Comparison of ENCODE assay signal across 8 cellular contexts in genomic region chr5:95646569-95647330, GRCh38. TPM values are rescaled to one million over a fixed set of nuclear protein-coding genes. Genes with fewer than 3 reads are reported as not detected.
DNase-seq lines count a peak whose midpoint lies in the region; FAIRE-seq lines count a peak whose summit lies in the region.

Gene RFESD, plus strand, starts transcription at chr5:95646777. Its CDS starts 5,495 bp downstream, at chr5:95652272.

- H4K91ac ChIP-seq in neuronal stem cell (ENCODE audit: low read depth, low read length, poor library complexity): no peak within 1 kb of the TSS

- intact Hi-C loops in activated naive CD4-positive, alpha-beta T cell treated with anti-CD3 and anti-CD28 coated beads for 36 hours (cut with micrococcal nuclease): loop anchor here (1.0 to 10.0 kb wide), 16 partner anchors 14 to 1536 kb away; partner anchors contain the start of genes ARSK, CAST, ELL2 and ERAP1

- FAIRE-seq in frontal cortex (lab: Jason Lieb, UNC): peak; percentile 17

- H3K27ac ChIP-seq in SJSA1: peak within 1 kb of the TSS; percentile 82
- H3K27ac ChIP-seq in neuronal stem cell (replicated peaks; ENCODE audit: low read length): no peak within 1 kb of the TSS
- H3K27ac ChIP-seq in subcutaneous abdominal adipose tissue (ENCODE audit: low read depth, low read length): peak within 1 kb of the TSS; percentile 94

- H3K27ac Mint-ChIP-seq in activated naive CD4-positive, alpha-beta T cell treated with anti-CD3 and anti-CD28 coated beads for 36 hours: peak within 1 kb of the TSS; percentile 83

- no peak within 1 kb of the TSS for H3K23ac ChIP-seq in neuronal stem cell (ENCODE audit: low read depth, low read length, poor library complexity)

- H3K36me3 Mint-ChIP-seq in activated naive CD4-positive, alpha-beta T cell treated with anti-CD3 and anti-CD28 coated beads for 36 hours (ENCODE audit: low read depth): peaks cover 1% of the 10 kb centered on the region

- H3K4me2 ChIP-seq in neuronal stem cell (ENCODE audit: insufficient read depth, low read length, poor library complexity, severe bottlenecking): peak within 1 kb of the TSS; percentile 67

- H3K9me3 Mint-ChIP-seq in activated naive CD4-positive, alpha-beta T cell treated with anti-CD3 and anti-CD28 coated beads for 36 hours: no peaks in the 10 kb centered on the region

- WGBS in neuronal stem cell (ENCODE audit: extremely low coverage in 2 of 2, insufficient read length in 2 of 2, insufficient replicate concordance in 1 of 2), 2 donors: no CpG with 5 or more reads among the region's 57 CpGs

- no peak within 1 kb of the TSS for H2BK15ac ChIP-seq in neuronal stem cell (ENCODE audit: low read length)

- no peaks in the 10 kb centered on the region for H3K79me1 ChIP-seq in neuronal stem cell (ENCODE audit: low read depth, low read length)

- no peak within 1 kb of the TSS for H3K4ac ChIP-seq in neuronal stem cell (ENCODE audit: low read length)

- H2AK5ac ChIP-seq in neuronal stem cell (ENCODE audit: low read depth, low read length): no peak within 1 kb of the TSS

- no peak within 1 kb of the TSS for H2BK5ac ChIP-seq in neuronal stem cell (ENCODE audit: low read length)

- H2BK12ac ChIP-seq in neuronal stem cell (ENCODE audit: low read length): no peak within 1 kb of the TSS

- no peak within 1 kb of the TSS for H3K14ac ChIP-seq in neuronal stem cell (ENCODE audit: low read length)

- peak within 1 kb of the TSS; percentile 39 for H3K9ac ChIP-seq in neuronal stem cell (ENCODE audit: low read depth, low read length, poor library complexity)
- peak within 1 kb of the TSS; percentile 59 to 89 (median 79) for H3K9ac ChIP-seq in subcutaneous abdominal adipose tissue (ENCODE audit: low read length in 5 of 5)

- peak within 1 kb of the TSS; percentile 81 for H3K18ac ChIP-seq in neuronal stem cell (ENCODE audit: low read length)

- peaks cover 12% of the 10 kb centered on the region for H3K4me1 ChIP-seq in HAP-1
- H3K4me1 ChIP-seq in SJSA1 (replicated peaks): peaks cover 18% of the 10 kb centered on the region
- H3K4me1 ChIP-seq in neuronal stem cell (ENCODE audit: control insufficient read depth in 2 of 2, insufficient read depth in 1 of 2, low read depth in 1 of 2, low read length in 2 of 2): peaks cover 0 to 3% of the 10 kb centered on the region in 2 donors
- H3K4me1 ChIP-seq in subcutaneous abdominal adipose tissue (ENCODE audit: control insufficient read depth in 5 of 5, insufficient read depth in 5 of 5, low read length in 5 of 5): peaks cover 0 to 12% (median 10%) of the 10 kb centered on the region in 5 donors

- no peak within 1 kb of the TSS for H2BK120ac ChIP-seq in neuronal stem cell (ENCODE audit: low read depth, low read length)

- in situ Hi-C loops in HAP-1 (cut with MboI; ENCODE audit: low sequenced_read_pairs): no loop called here

- CTCF ChIA-PET in activated naive CD4-positive, alpha-beta T cell treated with anti-CD3 and anti-CD28 coated beads for 36 hours (lab: Charles Lee): interaction anchor here (0.6 to 7.3 kb wide), 19 partner anchors 9 to 955 kb away, joined by 3 to 63 read pairs (median 4); partner anchors contain the start of gene GPR150

- H3K4me1 Mint-ChIP-seq in activated naive CD4-positive, alpha-beta T cell treated with anti-CD3 and anti-CD28 coated beads for 36 hours (ENCODE audit: low read depth): peaks cover 34% of the 10 kb centered on the region

- H3K4me3 Mint-ChIP-seq in activated naive CD4-positive, alpha-beta T cell treated with anti-CD3 and anti-CD28 coated beads for 36 hours: peak within 1 kb of the TSS; percentile 82

- DNase-seq in GF-D8 (lab: John Stamatoyannopoulos, UW) (peak; percentile 87), HAP-1 (ENCODE audit: low spot score in 2 of 2) (peak; percentile 94 to 98), MG63 (peak; percentile 100), SJSA1 (ENCODE audit: low read depth in 1 of 2, low spot score in 2 of 2) (peak; percentile 93 to 99), frontal cortex (ENCODE audit: low spot score in 2 of 2) (peak; percentile 83 to 89), neuronal stem cell (ENCODE audit: low spot score) (peak; percentile 86)
- DNase-seq in activated naive CD4-positive, alpha-beta T cell treated with anti-CD3 and anti-CD28 coated beads for 36 hours: peak; percentile 96

- H3K27me3 ChIP-seq in HAP-1 (ENCODE audit: low read depth): no peaks in the 10 kb centered on the region
- no peaks in the 10 kb centered on the region for H3K27me3 ChIP-seq in MG63
- H3K27me3 ChIP-seq in SJSA1 (replicated peaks): no peaks in the 10 kb centered on the region
- H3K27me3 ChIP-seq in neuronal stem cell (ENCODE audit: control insufficient read depth in 3 of 3, insufficient read depth in 3 of 3, low read depth in 1 of 3, low read length in 3 of 3): peaks cover 0 to 8% (median 0%) of the 10 kb centered on the region in 3 experiments
- no peaks in the 10 kb centered on the region for H3K27me3 ChIP-seq in subcutaneous abdominal adipose tissue (ENCODE audit: control insufficient read depth in 5 of 5, insufficient read depth in 4 of 5, low read length in 5 of 5)

- H2AFZ ChIP-seq in neuronal stem cell (ENCODE audit: low read length): peak within 1 kb of the TSS; percentile 80

- no peak within 1 kb of the TSS for H4K8ac ChIP-seq in neuronal stem cell (ENCODE audit: low read depth, low read length)

- no peaks in the 10 kb centered on the region for H3K36me3 ChIP-seq in HAP-1 (replicated peaks)
- no peaks in the 10 kb centered on the region for H3K36me3 ChIP-seq in MG63
- H3K36me3 ChIP-seq in SJSA1: no peaks in the 10 kb centered on the region
- H3K36me3 ChIP-seq in neuronal stem cell (replicated peaks in 1 of 2; ENCODE audit: control insufficient read depth in 2 of 2, insufficient read depth in 2 of 2, low read length in 2 of 2): no peaks in the 10 kb centered on the region
- no peaks in the 10 kb centered on the region for H3K36me3 ChIP-seq in subcutaneous abdominal adipose tissue (ENCODE audit: control insufficient read depth in 5 of 5, insufficient read depth in 5 of 5, low read length in 5 of 5)

- peak within 1 kb of the TSS; percentile 39 for H3K4me3 ChIP-seq in HAP-1
- H3K4me3 ChIP-seq in MG63: peak within 1 kb of the TSS; percentile 57
- peak within 1 kb of the TSS; percentile 42 for H3K4me3 ChIP-seq in SJSA1
- peak within 1 kb of the TSS; percentile 45 to 81 for H3K4me3 ChIP-seq in neuronal stem cell (ENCODE audit: low read length in 2 of 2)
- peak within 1 kb of the TSS; percentile 72 to 89 (median 77) for H3K4me3 ChIP-seq in subcutaneous abdominal adipose tissue (ENCODE audit: low read depth in 1 of 5, low read length in 5 of 5)

- H3K9me3 ChIP-seq in HAP-1: no peaks in the 10 kb centered on the region
- H3K9me3 ChIP-seq in MG63: no peaks in the 10 kb centered on the region
- H3K9me3 ChIP-seq in SJSA1 (replicated peaks): no peaks in the 10 kb centered on the region
- peaks cover 0 to 4% of the 10 kb centered on the region in 2 donors for H3K9me3 ChIP-seq in neuronal stem cell (replicated peaks in 1 of 2; ENCODE audit: control insufficient read depth in 2 of 2, insufficient read depth in 1 of 2, low read depth in 1 of 2, low read length in 2 of 2)
- H3K9me3 ChIP-seq in subcutaneous abdominal adipose tissue (ENCODE audit: control insufficient read depth in 5 of 5, low read length in 5 of 5): no peaks in the 10 kb centered on the region

- H3K27me3 Mint-ChIP-seq in activated naive CD4-positive, alpha-beta T cell treated with anti-CD3 and anti-CD28 coated beads for 36 hours (ENCODE audit: low read depth): no peaks in the 10 kb centered on the region

RNA-seq across cellular contexts. Expression of gene RFESD, which starts in this region (rescaled TPM):
- 2.2 and 10.7 TPM in 2 replicates for total RNA-seq in MG63 (2014; rRNA removed; shearing (Covaris generic); ENCODE audit: low replicate concordance)
- 0.72 and 1.7 TPM in 2 replicates for total RNA-seq in SJSA1 (2014; rRNA removed; shearing (Covaris generic))
- total RNA-seq in activated naive CD4-positive, alpha-beta T cell treated with anti-CD3 and anti-CD28 coated beads for 36 hours: 1 to 10 TPM; 9.1 to 9.7 TPM
- total RNA-seq in frontal cortex: 1.2 TPM
- polyA plus RNA-seq in neuronal stem cell (2013, experiment 1 of 2): 4.0 TPM
- polyA plus RNA-seq in neuronal stem cell (2013, experiment 2 of 2): 3.6 TPM
